In the genomic region with DNA sequence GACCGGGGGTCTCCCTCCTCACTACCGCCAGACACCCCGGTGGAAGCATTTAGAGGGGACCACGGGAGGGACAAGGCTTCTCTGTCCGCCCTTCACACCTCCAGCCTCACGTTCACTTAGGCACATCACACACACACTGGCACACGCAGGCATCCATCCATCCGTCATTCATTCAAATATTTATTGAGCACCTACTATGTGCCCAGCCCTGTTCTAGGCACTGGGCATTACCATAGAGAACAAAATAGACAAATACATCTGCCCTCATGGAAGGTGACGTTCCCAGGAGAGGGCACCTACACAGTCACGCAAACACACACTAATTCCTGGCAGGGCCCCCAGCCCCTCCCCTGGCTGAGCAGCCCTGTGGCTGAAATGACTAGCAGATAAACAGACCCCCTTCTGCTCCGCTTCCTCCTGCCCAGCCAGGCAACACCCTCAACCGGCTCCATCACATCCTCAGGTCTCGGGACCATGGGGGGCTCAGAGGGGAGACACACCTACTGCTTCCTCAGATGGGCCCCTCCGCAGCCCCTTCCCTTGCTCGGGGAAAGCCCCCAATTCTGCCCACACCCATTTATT, we compare ENCODE assay signal across 14 cellular contexts. TPM values are rescaled to one million over a fixed set of nuclear protein-coding genes. Genes with fewer than 3 reads are reported as not detected.
DNase-seq lines count a peak whose midpoint lies in the region; ATAC-seq and TF ChIP-seq lines count a peak whose summit lies in the region.
"Had no signal": no experiment of that assay in that cellular context is flagged by ENCODE, and none has a peak within 500 bp of the region (broad histone marks: within the 10 kb centered on the region; RNA-seq: fewer than 3 reads in every experiment).

No MANE protein-coding gene starts in this region.

- H3K36me3 ChIP-seq in naive thymus-derived CD4-positive, alpha-beta T cell (ENCODE audit: control insufficient read depth in 2 of 3, insufficient read depth in 3 of 3, low read length in 3 of 3): peaks cover 0 to 5% (median 0%) of the 10 kb centered on the region in 3 experiments
- H3K36me3 ChIP-seq in uterus (no peaks in the 10 kb centered on the region), A673 (ENCODE audit: insufficient read depth, low read length, poor library complexity, severe bottlenecking) (peaks cover 2% of the 10 kb centered on the region), mucosa of descending colon (ENCODE audit: low read depth) (no peaks in the 10 kb centered on the region)
- H3K36me3 ChIP-seq: cardiac muscle cell had no signal

- no peaks in the 10 kb centered on the region for H3K27me3 Mint-ChIP-seq in natural killer cell treated with Interleukin-12 subunit alpha and Interleukin-12 subunit beta and Interleukin-15 and Interleukin-18, amount 100 ng/mL, for 72 hours
- H3K27me3 Mint-ChIP-seq in natural killer cell (ENCODE audit: low read depth in 2 of 2): no peaks in the 10 kb centered on the region
- H3K27me3 Mint-ChIP-seq in naive thymus-derived CD4-positive, alpha-beta T cell: peaks cover 0 to 3% (median 0%) of the 10 kb centered on the region in 5 donors

- POLR2A ChIA-PET in naive thymus-derived CD4-positive, alpha-beta T cell (lab: Charles Lee): interaction anchor here (0.6 kb wide), 1 partner anchor 1238 kb away, joined by 3 read pairs; no protein-coding TSS in a partner anchor
- POLR2A ChIA-PET in A673 (lab: Charles Lee; ENCODE audit: low non-redundant PET): no interaction called here

- no peak overlapping the region for H3K4me3 ChIP-seq in coronary artery
- no peak overlapping the region for H3K4me3 ChIP-seq in naive thymus-derived CD4-positive, alpha-beta T cell (ENCODE audit: low read length)
- no peak overlapping the region for H3K4me3 ChIP-seq in uterus
- H3K4me3 ChIP-seq in A673 (ENCODE audit: low read depth, low read length, poor library complexity, severe bottlenecking): no peak overlapping the region
- no peak overlapping the region for H3K4me3 ChIP-seq in mucosa of descending colon
- H3K4me3 ChIP-seq: cardiac muscle cell had no signal

- BruUV-seq in A673 (replicated peaks; lab: Mats Ljungman, UMichigan): no TSS peak

- TF ChIP-seq CTCF in natural killer cell (IDR thresholded peaks at IDR 0.05) (no peak), coronary artery (IDR thresholded peaks at IDR 0.05) (no peak), uterus (IDR thresholded peaks at IDR 0.05) (no peak), A673 (conservative IDR thresholded peaks at IDR 0.05; ENCODE audit: low read depth, low read length) (no peak), mucosa of descending colon (IDR thresholded peaks at IDR 0.05) (no peak)

- intact Hi-C loops in natural killer cell (cut with micrococcal nuclease): loop anchor here (2.0 kb wide), 1 partner anchor 35 kb away; no protein-coding TSS in a partner anchor
- intact Hi-C loops in naive thymus-derived CD4-positive, alpha-beta T cell (cut with micrococcal nuclease): loop anchor here in 1 of 2 donors (5.0 kb wide), 1 partner anchor 44 kb away; no protein-coding TSS in a partner anchor
- intact Hi-C loops in uterus (cut with DNase I; ENCODE audit: low total_unique reads): loop anchor here (2.0 kb wide), 1 partner anchor 29 kb away; a partner anchor contains a TSS
- intact Hi-C loops in A673 (cut with micrococcal nuclease; ENCODE audit: unreplicated experiment): no loop called here
- intact Hi-C loops in mucosa of descending colon (cut with DNase I, micrococcal nuclease): no loop called here

- H3K4me1 ChIP-seq in naive thymus-derived CD4-positive, alpha-beta T cell (ENCODE audit: control insufficient read depth in 2 of 2, insufficient read depth in 2 of 2, low read length in 2 of 2): peaks cover 8 to 20% of the 10 kb centered on the region in 2 donors
- peaks cover 4 to 17% of the 10 kb centered on the region in 2 donors for H3K4me1 ChIP-seq in uterus
- H3K4me1 ChIP-seq in A673 (ENCODE audit: insufficient read depth, low read length, poor library complexity, severe bottlenecking): peaks cover 14% of the 10 kb centered on the region
- H3K4me1 ChIP-seq in mucosa of descending colon (ENCODE audit: low read depth): peaks cover 6% of the 10 kb centered on the region

- no peak overlapping the region for H3K27ac Mint-ChIP-seq in natural killer cell treated with Interleukin-12 subunit alpha and Interleukin-12 subunit beta and Interleukin-15 and Interleukin-18, amount 100 ng/mL, for 72 hours
- no peak overlapping the region for H3K27ac Mint-ChIP-seq in natural killer cell
- peak overlapping the region in 2 of 9 donors; percentile 24 to 71 for H3K27ac Mint-ChIP-seq in naive thymus-derived CD4-positive, alpha-beta T cell
- H3K27ac Mint-ChIP-seq: activated T-cell treated with anti-CD3 and anti-CD28 coated beads, Interleukin-2, amount 50 U/mL, for 72 hours had no signal

- TF ChIP-seq POLR2A in uterus (IDR thresholded peaks at IDR 0.05): no peak

- CTCF ChIA-PET in naive thymus-derived CD4-positive, alpha-beta T cell (lab: Charles Lee): no interaction called here
- CTCF ChIA-PET in A673 (lab: Charles Lee): interaction anchor here (0.6 to 0.7 kb wide), 2 partner anchors 29 to 33 kb away, joined by 3 read pairs; a partner anchor contains a TSS

- H3K9me3 ChIP-seq in naive thymus-derived CD4-positive, alpha-beta T cell (ENCODE audit: control insufficient read depth in 2 of 3, low read length in 3 of 3): no peaks in the 10 kb centered on the region
- H3K9me3 ChIP-seq in uterus (no peaks in the 10 kb centered on the region), A673 (ENCODE audit: low read depth, low read length, poor library complexity, severe bottlenecking) (no peaks in the 10 kb centered on the region), mucosa of descending colon (no peaks in the 10 kb centered on the region)
- H3K9me3 ChIP-seq: BE2C had no signal

- no peaks in the 10 kb centered on the region for H3K36me3 Mint-ChIP-seq in natural killer cell treated with Interleukin-12 subunit alpha and Interleukin-12 subunit beta and Interleukin-15 and Interleukin-18, amount 100 ng/mL, for 72 hours
- H3K36me3 Mint-ChIP-seq in natural killer cell: no peaks in the 10 kb centered on the region
- H3K36me3 Mint-ChIP-seq in naive thymus-derived CD4-positive, alpha-beta T cell: peaks cover 0 to 4% (median 0%) of the 10 kb centered on the region in 5 donors

- no peaks in the 10 kb centered on the region for H3K9me3 Mint-ChIP-seq in natural killer cell treated with Interleukin-12 subunit alpha and Interleukin-12 subunit beta and Interleukin-15 and Interleukin-18, amount 100 ng/mL, for 72 hours
- no peaks in the 10 kb centered on the region for H3K9me3 Mint-ChIP-seq in natural killer cell
- peaks cover 0 to 5% (median 0%) of the 10 kb centered on the region in 11 donors for H3K9me3 Mint-ChIP-seq in naive thymus-derived CD4-positive, alpha-beta T cell
- H3K9me3 Mint-ChIP-seq: activated T-cell treated with anti-CD3 and anti-CD28 coated beads, Interleukin-2, amount 50 U/mL, for 72 hours had no signal

- DNase-seq in natural killer cell treated with Interleukin-12 subunit alpha and Interleukin-12 subunit beta and Interleukin-15 and Interleukin-18, amount 100 ng/mL, for 72 hours (ENCODE audit: low spot score): no peak
- DNase-seq in natural killer cell: no peak
- DNase-seq in coronary artery (ENCODE audit: low spot score): no peak
- DNase-seq in naive thymus-derived CD4-positive, alpha-beta T cell: no peak
- DNase-seq in uterus: peak in 1 of 2 donors; percentile 42
- DNase-seq in A673 (ENCODE audit: low spot score): no peak
- DNase-seq in stimulated activated CD4-positive, alpha-beta T cell treated with anti-CD3 and anti-CD28 coated beads, Interleukin-15, amount 100 ng/mL, for 24 hours: no peak
- no peak for DNase-seq in mucosa of descending colon
- DNase-seq: activated T-cell treated with anti-CD3 and anti-CD28 coated beads, Interleukin-2, amount 50 U/mL, for 72 hours; BE2C; GF-D8; NCI-H510A treated with DMSO at 0.1 percent for 48 hours had no signal

- H3K27me3 ChIP-seq in naive thymus-derived CD4-positive, alpha-beta T cell (ENCODE audit: control insufficient read depth in 2 of 2, insufficient read depth in 2 of 2, low read length in 2 of 2): no peaks in the 10 kb centered on the region
- no peaks in the 10 kb centered on the region for H3K27me3 ChIP-seq in uterus
- H3K27me3 ChIP-seq in A673 (replicated peaks; ENCODE audit: insufficient read depth, low read depth, low read length, poor library complexity): no peaks in the 10 kb centered on the region
- H3K27me3 ChIP-seq: BE2C, cardiac muscle cell had no signal

- H3K27ac ChIP-seq in coronary artery (peak overlapping the region; percentile 90 to 97), uterus (peak overlapping the region; percentile 98 to 99), A673 (ENCODE audit: low read depth, low read length, poor library complexity, severe bottlenecking) (no peak overlapping the region)
- H3K27ac ChIP-seq in naive thymus-derived CD4-positive, alpha-beta T cell (ENCODE audit: low read depth, low read length): no peak overlapping the region
- H3K27ac ChIP-seq: cardiac muscle cell, VCaP had no signal

- H3K4me1 Mint-ChIP-seq in natural killer cell treated with Interleukin-12 subunit alpha and Interleukin-12 subunit beta and Interleukin-15 and Interleukin-18, amount 100 ng/mL, for 72 hours (ENCODE audit: low read depth in 2 of 2): peaks cover 6 to 13% of the 10 kb centered on the region in 2 donors
- H3K4me1 Mint-ChIP-seq in natural killer cell: peaks cover 7 to 8% of the 10 kb centered on the region in 2 donors
- H3K4me1 Mint-ChIP-seq in naive thymus-derived CD4-positive, alpha-beta T cell: peaks cover 0 to 30% (median 15%) of the 10 kb centered on the region in 7 donors

- peak overlapping the region; percentile 35 for H3K4me3 Mint-ChIP-seq in natural killer cell treated with Interleukin-12 subunit alpha and Interleukin-12 subunit beta and Interleukin-15 and Interleukin-18, amount 100 ng/mL, for 72 hours
- no peak overlapping the region for H3K4me3 Mint-ChIP-seq in natural killer cell
- peak overlapping the region in 6 of 10 donors; percentile 10 to 86 (median 66) for H3K4me3 Mint-ChIP-seq in naive thymus-derived CD4-positive, alpha-beta T cell

- ATAC-seq in natural killer cell treated with Interleukin-12 subunit alpha and Interleukin-12 subunit beta and Interleukin-15 and Interleukin-18, amount 100 ng/mL, for 72 hours: no peak
- ATAC-seq in natural killer cell: no peak
- no peak for ATAC-seq in naive thymus-derived CD4-positive, alpha-beta T cell
- no peak for ATAC-seq in mucosa of descending colon
- ATAC-seq: activated T-cell treated with anti-CD3 and anti-CD28 coated beads, Interleukin-2, amount 50 U/mL, for 72 hours had no signal

RNA-seq across cellular contexts. Expression of a gene that starts 3.7 kb away (rescaled TPM):
- total RNA-seq in natural killer cell treated with Interleukin-12 subunit alpha and Interleukin-12 subunit beta and Interleukin-15 and Interleukin-18, amount 100 ng/mL, for 72 hours: 100 to 1,000 TPM; 180 to 213 TPM
- total RNA-seq in natural killer cell: 100 to 1,000 TPM; 416 to 445 (median 428) TPM
- 1,000 to 10,000 TPM in 2 of 5 experiments, 100 to 1,000 TPM in 3; 316 to 1,143 (median 992) TPM for total RNA-seq in naive thymus-derived CD4-positive, alpha-beta T cell
- 100 to 1,000 TPM; 362 to 426 TPM for polyA plus RNA-seq in naive thymus-derived CD4-positive, alpha-beta T cell
- total RNA-seq in uterus: 100 to 1,000 TPM; 116 to 555 (median 444) TPM
- 146 and 172 TPM in 2 replicates for total RNA-seq in A673 (2021)
- total RNA-seq in mucosa of descending colon: 100 to 1,000 TPM; 237 to 391 (median 284) TPM

RNA-seq across cellular contexts. Expression of a gene that starts 28.4 kb away (rescaled TPM):
- not detected for total RNA-seq in natural killer cell treated with Interleukin-12 subunit alpha and Interleukin-12 subunit beta and Interleukin-15 and Interleukin-18, amount 100 ng/mL, for 72 hours
- total RNA-seq in natural killer cell: under 1 TPM; 0.09 to 0.40 (median 0.12) TPM
- total RNA-seq in naive thymus-derived CD4-positive, alpha-beta T cell: under 1 TPM in 3 of 5 experiments, not detected in 2; 0.15 to 0.37 (median 0.19) TPM
- not detected for polyA plus RNA-seq in naive thymus-derived CD4-positive, alpha-beta T cell
- 100 to 1,000 TPM in 1 of 4 donors, 10 to 100 TPM in 3; 72.0 to 198 (median 82.9) TPM for total RNA-seq in uterus
- total RNA-seq in A673 (2021): 2.9 and 3.0 TPM in 2 replicates
- 100 to 1,000 TPM in 1 of 3 donors, 10 to 100 TPM in 2; 10.8 to 108 (median 30.3) TPM for total RNA-seq in mucosa of descending colon

RNA-seq across cellular contexts. Expression of a gene that starts 36.9 kb away (rescaled TPM):
- total RNA-seq in natural killer cell treated with Interleukin-12 subunit alpha and Interleukin-12 subunit beta and Interleukin-15 and Interleukin-18, amount 100 ng/mL, for 72 hours: 100 to 1,000 TPM in 1 of 2 donors, 10 to 100 TPM in 1; 68.9 to 118 TPM
- total RNA-seq in natural killer cell (100 to 1,000 TPM in 1 of 3 donors, 10 to 100 TPM in 2; 90.5 to 104 (median 97.2) TPM), uterus (1,000 to 10,000 TPM in 1 of 4 donors, 100 to 1,000 TPM in 3; 173 to 1,323 (median 512) TPM), A673 (2021) (107 and 121 TPM in 2 replicates), mucosa of descending colon (100 to 1,000 TPM; 228 to 527 (median 281) TPM)
- 100 to 1,000 TPM in 3 of 5 experiments, 10 to 100 TPM in 2; 67.5 to 116 (median 101) TPM for total RNA-seq in naive thymus-derived CD4-positive, alpha-beta T cell
- polyA plus RNA-seq in naive thymus-derived CD4-positive, alpha-beta T cell: 100 to 1,000 TPM; 340 to 400 TPM

Comparison
In these comparisons a context has a peak if more than half of its experiments do, and no peak if none do; other contexts are left out.
1. H3K27ac ChIP-seq: peak in coronary artery (2 of 2) and uterus (2 of 2); none in naive thymus-derived CD4-positive, alpha-beta T cell (single experiment) and A673 (single experiment).
2. intact Hi-C loops: an anchor here in natural killer cell (2.0 kb wide) and uterus (2.0 kb wide); none called in A673 and mucosa of descending colon.